1 cellular context compared by ENCODE assay signal in genomic region chr6:25013249-25013648, GRCh38.
TF ChIP-seq lines count a peak whose summit lies in the region.

No MANE protein-coding gene starts in this region.

TF ChIP-seq in GM23338, 12 proteins besides CTCF, POLR2A, EP300 and RAD21 (continued from another document):
- TF ChIP-seq ZNF462 (CRISPR knock-in tag; IDR thresholded peaks at IDR 0.05): no peak
